Comparison of ENCODE assay signal across 8 cellular contexts in the genomic region with DNA sequence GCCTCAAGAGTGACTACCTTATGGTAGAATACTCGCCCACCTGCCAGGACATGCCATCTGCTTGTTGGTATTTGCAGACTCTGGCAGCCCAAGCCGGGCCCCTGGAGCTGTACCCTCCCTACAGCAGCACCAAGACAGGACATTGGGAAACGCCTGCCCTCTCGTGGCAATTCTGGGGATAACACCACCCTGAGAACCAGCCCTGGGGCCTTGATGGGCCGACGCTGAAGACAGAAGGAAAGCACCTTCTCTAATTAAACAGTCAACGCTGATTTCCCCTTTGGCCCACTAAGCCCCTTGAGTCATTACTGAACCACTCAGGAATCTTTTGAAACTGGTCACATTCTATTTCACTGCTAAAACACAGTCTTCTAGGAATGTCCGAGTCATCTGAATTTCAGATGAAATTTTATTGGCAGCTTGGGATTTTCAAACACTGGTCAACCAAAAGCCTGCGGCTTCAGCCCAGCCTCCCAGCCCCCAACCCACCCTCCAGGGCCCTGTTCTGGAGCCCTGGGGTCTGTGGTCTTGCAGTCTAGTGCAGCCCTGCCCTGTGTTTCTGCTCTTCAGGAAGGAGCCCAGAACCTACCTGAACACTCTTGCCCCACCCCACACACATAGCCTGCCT.
DNase-seq lines count a peak whose midpoint lies in the region; ATAC-seq, FAIRE-seq and TF ChIP-seq lines count a peak whose summit lies in the region.

No MANE protein-coding gene starts in this region.

- H3K9me3 Mint-ChIP-seq in activated naive CD4-positive, alpha-beta T cell treated with anti-CD3 and anti-CD28 coated beads, Interleukin-2, amount 50 U/mL, for 72 hours, result no peaks in the 10 kb centered on the region

- peak; percentile 78 for ATAC-seq in GM21737 (IDR thresholded peaks at IDR 0.05; ENCODE audit: unreplicated experiment)
- ATAC-seq in SK-N-SH treated with all-trans-retinoic acid at 6 μM for 48 hours, result peak; percentile 91
- ATAC-seq in activated naive CD4-positive, alpha-beta T cell treated with anti-CD3 and anti-CD28 coated beads, Interleukin-2, amount 50 U/mL, for 72 hours, result peak; percentile 89 to 95
- ATAC-seq in Right ventricle myocardium superior (ENCODE audit: poor library complexity), result peak; percentile 90
- peak; percentile 77 to 84 (median 82) for ATAC-seq in psoas muscle

- no peaks in the 10 kb centered on the region for H3K36me3 Mint-ChIP-seq in activated naive CD4-positive, alpha-beta T cell treated with anti-CD3 and anti-CD28 coated beads, Interleukin-2, amount 50 U/mL, for 72 hours

- H3K36me3 ChIP-seq in KMS-11 (ENCODE audit: insufficient read depth) (no peaks in the 10 kb centered on the region), psoas muscle (ENCODE audit: insufficient read depth in 1 of 2, low read depth in 1 of 2) (no peaks in the 10 kb centered on the region), vagina (no peaks in the 10 kb centered on the region)

- whole genome bisulfite sequencing in psoas muscle, 3 donors, result 13 to 20% (median 15%) methylated on average over 9 of the region's 9 CpGs

- FAIRE-seq in G401.6 (lab: Jason Lieb, UNC), result peak; percentile 79

- H3K27ac ChIP-seq in KMS-11 (no peak overlapping the region), psoas muscle (peak overlapping the region; percentile 37), vagina (no peak overlapping the region)

- H3K9ac ChIP-seq in KMS-11, result no peak overlapping the region

- TF ChIP-seq CTCF in KMS-11 (conservative IDR thresholded peaks at IDR 0.05; ENCODE audit: low read depth, low read length) (peak; percentile 90), psoas muscle (IDR thresholded peaks at IDR 0.05) (peak; percentile 79), vagina (IDR thresholded peaks at IDR 0.05) (peak; percentile 47 to 88 (median 67))

- no peak for TF ChIP-seq POLR2A in vagina (IDR thresholded peaks at IDR 0.05)

- H3K79me2 ChIP-seq in KMS-11 (ENCODE audit: insufficient read depth, low read depth), result no peaks in the 10 kb centered on the region

- H3K9me3 ChIP-seq in psoas muscle (no peaks in the 10 kb centered on the region), vagina (no peaks in the 10 kb centered on the region)

- peak overlapping the region; percentile 44; the same call in 1 of the 2 replicates for H2AFZ ChIP-seq in KMS-11 (ENCODE audit: low read depth)

- DNase-seq in activated naive CD4-positive, alpha-beta T cell treated with anti-CD3 and anti-CD28 coated beads, Interleukin-2, amount 50 U/mL, for 72 hours (ENCODE audit: low spot score in 2 of 2), result peak; percentile 84 to 86
- DNase-seq in Right ventricle myocardium superior, result peak; percentile 82
- peak; percentile 75 to 89 for DNase-seq in psoas muscle
- DNase-seq in vagina (ENCODE audit: extremely low spot score in 2 of 2), result no peak

- intact Hi-C loops in Right ventricle myocardium superior (cut with DNase I), result no loop called here
- intact Hi-C loops in psoas muscle (cut with DNase I), result no loop called here
- intact Hi-C loops in vagina (cut with DNase I), result no loop called here

- H3K4me1 ChIP-seq in KMS-11 (ENCODE audit: low read depth, poor library complexity, severe bottlenecking), result peaks cover 16% of the 10 kb centered on the region
- H3K4me1 ChIP-seq in psoas muscle, result peaks cover 33% of the 10 kb centered on the region
- H3K4me1 ChIP-seq in vagina, result peaks cover 32% of the 10 kb centered on the region

- H3K27me3 ChIP-seq in KMS-11 (ENCODE audit: insufficient read depth, low read depth) (no peaks in the 10 kb centered on the region), psoas muscle (ENCODE audit: insufficient read depth in 3 of 3, low read length in 2 of 3) (no peaks in the 10 kb centered on the region), vagina (no peaks in the 10 kb centered on the region)

- H3K4me3 ChIP-seq in KMS-11 (IDR thresholded peaks at IDR 0.05; ENCODE audit: insufficient read depth, low read depth, low read length) (no peak overlapping the region), psoas muscle (no peak overlapping the region), vagina (no peak overlapping the region)

- no peak overlapping the region for H3K4me2 ChIP-seq in KMS-11

- H3K27ac Mint-ChIP-seq in activated naive CD4-positive, alpha-beta T cell treated with anti-CD3 and anti-CD28 coated beads, Interleukin-2, amount 50 U/mL, for 72 hours, result peak overlapping the region; percentile 33 to 74

- H4K20me1 ChIP-seq in KMS-11 (ENCODE audit: insufficient read depth), result no peaks in the 10 kb centered on the region

TF ChIP-seq in SK-N-SH treated with all-trans-retinoic acid at 6 μM for 48 hours, 23 proteins besides CTCF, POLR2A, EP300 and RAD21:
- TF ChIP-seq TCF4 (CRISPR knock-in tag; IDR thresholded peaks at IDR 0.05; ENCODE audit: borderline replicate concordance) (no peak), ZC3H10 (CRISPR knock-in tag; IDR thresholded peaks at IDR 0.05) (no peak), ZFP30 (CRISPR knock-in tag; IDR thresholded peaks at IDR 0.05) (no peak), ZFP3 (CRISPR knock-in tag; IDR thresholded peaks at IDR 0.05) (no peak), OSR1 (CRISPR knock-in tag; IDR thresholded peaks at IDR 0.05) (no peak), TOX (CRISPR knock-in tag; IDR thresholded peaks at IDR 0.05; ENCODE audit: borderline replicate concordance) (no peak), ESRRG (CRISPR knock-in tag; IDR thresholded peaks at IDR 0.05) (no peak), ZNF70 (CRISPR knock-in tag; IDR thresholded peaks at IDR 0.05) (no peak)
- TF ChIP-seq, protein P1, sequence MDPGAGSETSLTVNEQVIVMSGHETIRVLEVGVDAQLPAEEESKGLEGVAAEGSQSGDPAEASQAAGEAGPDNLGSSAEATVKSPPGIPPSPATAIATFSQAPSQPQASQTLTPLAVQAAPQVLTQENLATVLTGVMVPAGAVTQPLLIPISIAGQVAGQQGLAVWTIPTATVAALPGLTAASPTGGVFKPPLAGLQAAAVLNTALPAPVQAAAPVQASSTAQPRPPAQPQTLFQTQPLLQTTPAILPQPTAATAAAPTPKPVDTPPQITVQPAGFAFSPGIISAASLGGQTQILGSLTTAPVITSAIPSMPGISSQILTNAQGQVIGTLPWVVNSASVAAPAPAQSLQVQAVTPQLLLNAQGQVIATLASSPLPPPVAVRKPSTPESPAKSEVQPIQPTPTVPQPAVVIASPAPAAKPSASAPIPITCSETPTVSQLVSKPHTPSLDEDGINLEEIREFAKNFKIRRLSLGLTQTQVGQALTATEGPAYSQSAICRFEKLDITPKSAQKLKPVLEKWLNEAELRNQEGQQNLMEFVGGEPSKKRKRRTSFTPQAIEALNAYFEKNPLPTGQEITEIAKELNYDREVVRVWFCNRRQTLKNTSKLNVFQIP (CRISPR knock-in tag; IDR thresholded peaks at IDR 0.05; ENCODE audit: borderline replicate concordance, low read depth), result no peak
- TF ChIP-seq, protein P2, sequence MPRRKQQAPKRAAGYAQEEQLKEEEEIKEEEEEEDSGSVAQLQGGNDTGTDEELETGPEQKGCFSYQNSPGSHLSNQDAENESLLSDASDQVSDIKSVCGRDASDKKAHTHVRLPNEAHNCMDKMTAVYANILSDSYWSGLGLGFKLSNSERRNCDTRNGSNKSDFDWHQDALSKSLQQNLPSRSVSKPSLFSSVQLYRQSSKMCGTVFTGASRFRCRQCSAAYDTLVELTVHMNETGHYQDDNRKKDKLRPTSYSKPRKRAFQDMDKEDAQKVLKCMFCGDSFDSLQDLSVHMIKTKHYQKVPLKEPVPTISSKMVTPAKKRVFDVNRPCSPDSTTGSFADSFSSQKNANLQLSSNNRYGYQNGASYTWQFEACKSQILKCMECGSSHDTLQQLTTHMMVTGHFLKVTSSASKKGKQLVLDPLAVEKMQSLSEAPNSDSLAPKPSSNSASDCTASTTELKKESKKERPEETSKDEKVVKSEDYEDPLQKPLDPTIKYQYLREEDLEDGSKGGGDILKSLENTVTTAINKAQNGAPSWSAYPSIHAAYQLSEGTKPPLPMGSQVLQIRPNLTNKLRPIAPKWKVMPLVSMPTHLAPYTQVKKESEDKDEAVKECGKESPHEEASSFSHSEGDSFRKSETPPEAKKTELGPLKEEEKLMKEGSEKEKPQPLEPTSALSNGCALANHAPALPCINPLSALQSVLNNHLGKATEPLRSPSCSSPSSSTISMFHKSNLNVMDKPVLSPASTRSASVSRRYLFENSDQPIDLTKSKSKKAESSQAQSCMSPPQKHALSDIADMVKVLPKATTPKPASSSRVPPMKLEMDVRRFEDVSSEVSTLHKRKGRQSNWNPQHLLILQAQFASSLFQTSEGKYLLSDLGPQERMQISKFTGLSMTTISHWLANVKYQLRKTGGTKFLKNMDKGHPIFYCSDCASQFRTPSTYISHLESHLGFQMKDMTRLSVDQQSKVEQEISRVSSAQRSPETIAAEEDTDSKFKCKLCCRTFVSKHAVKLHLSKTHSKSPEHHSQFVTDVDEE (CRISPR knock-in tag; IDR thresholded peaks at IDR 0.05), result no peak

Comparison
In these comparisons a context has a peak if more than half of its experiments do, and no peak if none do; other contexts are left out.
1. DNase-seq: peak in activated naive CD4-positive, alpha-beta T cell treated with anti-CD3 and anti-CD28 coated beads, Interleukin-2, amount 50 U/mL, for 72 hours (2 of 2), Right ventricle myocardium superior (single experiment) and psoas muscle (2 of 2); none in vagina (0 of 2).
2. Peak in every context shown above with its lines, with median percentiles within 50 percentile points of each other: ATAC-seq and CTCF ChIP-seq.